In genomic region chr12:12934556-12934955, GRCh38 we compare ENCODE assay signal across 1 cellular context.
TF ChIP-seq lines count a peak whose summit lies in the region.

No MANE protein-coding gene starts in this region.

TF ChIP-seq in HEK293, 187 proteins besides CTCF, POLR2A, EP300 and RAD21 (continued from another document):
- TF ChIP-seq BCL6B (tag by site-specific recombination; IDR thresholded peaks at IDR 0.05) = no peak
- TF ChIP-seq ZNF239 (tag by site-specific recombination; IDR thresholded peaks at IDR 0.05) = no peak
- TF ChIP-seq ZNF148 (tag by site-specific recombination; IDR thresholded peaks at IDR 0.05; ENCODE audit: borderline replicate concordance) = no peak
- no peak for TF ChIP-seq ZNF830 (tag by site-specific recombination; IDR thresholded peaks at IDR 0.05; ENCODE audit: low read depth)
- no peak for TF ChIP-seq AEBP2 (tag by site-specific recombination; IDR thresholded peaks at IDR 0.05; ENCODE audit: borderline replicate concordance)
- no peak for TF ChIP-seq ZNF585B (tag by site-specific recombination; IDR thresholded peaks at IDR 0.05)
- peak; percentile 56 for TF ChIP-seq ZIC2 (tag by site-specific recombination; IDR thresholded peaks at IDR 0.05)
- TF ChIP-seq ZNF626 (tag by site-specific recombination; IDR thresholded peaks at IDR 0.05) = no peak
- 0 out of 2 replicates have a peak, but pooled peaks have one; percentile 45 for TF ChIP-seq ZNF561 (tag by site-specific recombination; IDR thresholded peaks at IDR 0.05; ENCODE audit: borderline replicate concordance)
